8 cellular contexts compared by ENCODE assay signal in genomic region chr1:192445849-192446489, GRCh38.
DNase-seq lines count a peak whose midpoint lies in the region; ATAC-seq and TF ChIP-seq lines count a peak whose summit lies in the region.

No MANE protein-coding gene starts in this region.

- intact Hi-C loops in left ventricle myocardium inferior (cut with micrococcal nuclease) = no loop called here

- H3K4me1 ChIP-seq in left ventricle myocardium inferior = no peaks in the 10 kb centered on the region

- H3K4me3 ChIP-seq in AG09309 (ENCODE audit: control insufficient read depth, low read depth, low read length) (no peak overlapping the region; the same call in 1 of the 2 replicates), left ventricle myocardium inferior (no peak overlapping the region)

- H3K27me3 ChIP-seq in left ventricle myocardium inferior (ENCODE audit: low read depth) = no peaks in the 10 kb centered on the region

- DNase-seq in AG09309 (ENCODE audit: low read depth) = peak; percentile 8
- DNase-seq in RKO (ENCODE audit: low spot score) = peak; percentile 57
- peak; percentile 1 to 25 (median 14) for DNase-seq in activated naive CD4-positive, alpha-beta T cell (lab: John Stamatoyannopoulos, UW)
- DNase-seq in left ventricle myocardium inferior = no peak
- DNase-seq in stimulated activated CD4-positive, alpha-beta T cell treated with anti-CD3 and anti-CD28 coated beads, Interleukin-12 subunit alpha, Interleukin-12 subunit beta, amount 100 ng/mL, for 4 hours = peak; percentile 45
- DNase-seq in COR-L47 (lab: John Stamatoyannopoulos, UW) = no peak

- H3K9me3 ChIP-seq in left ventricle myocardium inferior (replicated peaks) = no peaks in the 10 kb centered on the region

- H3K36me3 ChIP-seq in left ventricle myocardium inferior = no peaks in the 10 kb centered on the region

- ATAC-seq in GM18858 (IDR thresholded peaks at IDR 0.05; ENCODE audit: unreplicated experiment) (peak; percentile 53), HG03469 (IDR thresholded peaks at IDR 0.05; ENCODE audit: unreplicated experiment) (peak; percentile 57)

- H3K27ac ChIP-seq in left ventricle myocardium inferior (replicated peaks) = no peak overlapping the region

- TF ChIP-seq CTCF in AG09309 (IDR thresholded peaks at IDR 0.05; ENCODE audit: control insufficient read depth, insufficient read depth, low read depth, low read length, missing control alignments) (peak; percentile 60), left ventricle myocardium inferior (IDR thresholded peaks at IDR 0.05; ENCODE audit: borderline replicate concordance) (peak; percentile 91)

Comparison
In these comparisons a context has a peak if more than half of its experiments do, and no peak if none do; other contexts are left out.
1. DNase-seq: peak in AG09309 (single experiment), RKO (single experiment), activated naive CD4-positive, alpha-beta T cell (4 of 4) and stimulated activated CD4-positive, alpha-beta T cell treated with anti-CD3 and anti-CD28 coated beads, Interleukin-12 subunit alpha, Interleukin-12 subunit beta, amount 100 ng/mL, for 4 hours (single experiment); none in left ventricle myocardium inferior (single experiment) and COR-L47 (single experiment).